In the genomic region with DNA sequence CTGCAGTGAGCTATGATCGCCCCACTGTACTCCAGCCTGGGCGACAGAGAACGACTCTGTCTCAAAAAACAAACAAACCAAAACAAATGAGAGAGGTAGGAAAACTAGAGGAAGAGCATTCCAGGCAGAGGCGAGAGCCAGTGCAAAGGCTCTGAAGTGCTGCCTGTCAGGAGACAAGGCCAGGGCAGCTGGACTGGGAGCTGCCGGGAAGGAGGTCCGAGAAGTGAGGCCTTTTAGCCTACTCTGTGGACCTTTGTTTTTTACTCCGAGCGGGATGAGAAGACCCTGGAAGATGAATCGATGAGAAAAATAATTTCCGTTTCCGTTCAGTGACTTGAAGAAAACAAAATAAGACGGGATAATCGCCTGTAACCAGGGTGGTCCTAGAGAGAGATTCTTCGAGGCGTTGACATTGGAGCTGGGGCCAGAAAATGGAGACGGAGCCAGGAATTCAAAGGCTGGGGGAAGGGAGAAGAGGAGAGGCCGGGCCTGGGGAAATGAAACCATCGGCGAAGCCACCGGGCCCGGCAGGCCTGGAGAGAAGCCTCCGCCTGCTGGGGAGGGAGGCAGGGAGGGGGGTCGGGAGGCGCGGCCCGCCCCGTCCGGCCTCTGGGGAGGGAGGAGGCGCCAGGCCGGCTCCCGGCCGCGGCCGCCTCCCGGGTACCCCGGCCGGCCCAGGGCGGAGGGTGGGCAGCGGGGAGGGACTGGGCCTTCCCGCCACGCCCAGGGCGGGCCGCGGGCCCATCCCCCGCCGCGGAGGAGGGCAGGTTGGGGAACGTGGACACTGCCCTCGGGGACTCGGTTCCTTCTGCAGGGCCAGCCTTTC, we compare ENCODE assay signal across 8 cellular contexts. TPM values are rescaled to one million over a fixed set of nuclear protein-coding genes. Genes with fewer than 3 reads are reported as not detected.
A peak's percentile ranks its signal among the peaks of the same experiment; 100 is the strongest.
DNase-seq lines count a peak whose midpoint lies in the region; ATAC-seq and TF ChIP-seq lines count a peak whose summit lies in the region.

No MANE protein-coding gene starts in this region.

- peak overlapping the region; percentile 100 for H3K27ac Mint-ChIP-seq in osteocyte (ENCODE audit: unreplicated experiment)

- H3K27me3 Mint-ChIP-seq in osteocyte (ENCODE audit: unreplicated experiment) = no peaks in the 10 kb centered on the region

- WGBS in adrenal gland, 4 donors = 1 to 3% (median 1%) methylated on average over 21 to 50 of the region's 50 CpGs

- H3K4me1 Mint-ChIP-seq in osteocyte (ENCODE audit: unreplicated experiment) = peaks cover 22% of the 10 kb centered on the region

- no peaks in the 10 kb centered on the region for H3K27me3 ChIP-seq in BJ (ENCODE audit: control insufficient read depth, insufficient read depth, low read length)
- no peaks in the 10 kb centered on the region for H3K27me3 ChIP-seq in MG63
- H3K27me3 ChIP-seq in adrenal gland = no peaks in the 10 kb centered on the region
- no peaks in the 10 kb centered on the region for H3K27me3 ChIP-seq in cardiac muscle cell

- intact Hi-C loops in adrenal gland (cut with DNase I) = no loop called here

- peak; percentile 21 to 61 for TF ChIP-seq POLR2A in adrenal gland (IDR thresholded peaks at IDR 0.05)

- H3K36me3 Mint-ChIP-seq in osteocyte (ENCODE audit: unreplicated experiment) = peaks cover 2% of the 10 kb centered on the region

- TF ChIP-seq CTCF in BJ (IDR thresholded peaks at IDR 0.05; ENCODE audit: insufficient read depth, low read depth, low read length) (no peak), adrenal gland (IDR thresholded peaks at IDR 0.05) (no peak), cardiac muscle cell (IDR thresholded peaks at IDR 0.05; ENCODE audit: low read depth, low read length) (no peak), osteocyte (IDR thresholded peaks at IDR 0.05) (no peak)

- CTCF ChIA-PET in BJ (lab: Yijun Ruan, JAX) = interaction anchor here (0.6 to 2.5 kb wide), 6 partner anchors 9 to 465 kb away, joined by 3 to 11 read pairs (median 4); no protein-coding TSS in a partner anchor

- H3K36me3 ChIP-seq in BJ (ENCODE audit: control insufficient read depth, insufficient read depth, low read length) (no peaks in the 10 kb centered on the region), MG63 (no peaks in the 10 kb centered on the region), adrenal gland (replicated peaks in 1 of 2) (no peaks in the 10 kb centered on the region), cardiac muscle cell (no peaks in the 10 kb centered on the region)

- POLR2A ChIA-PET in BJ (lab: Charles Lee) = interaction anchor here (0.5 kb wide), 1 partner anchor 9 kb away, joined by 3 read pairs; no protein-coding TSS in a partner anchor

- DNase-seq in BJ (ENCODE audit: low read depth) = no peak
- DNase-seq in MG63 = peak; percentile 97
- peak; percentile 91 to 94 (median 93) for DNase-seq in adrenal gland
- DNase-seq in cardiac muscle cell (ENCODE audit: low read depth in 1 of 2, low spot score in 1 of 2) = peak; percentile 93 to 97
- DNase-seq in osteocyte (ENCODE audit: extremely low spot score, unreplicated experiment) = peak; percentile 95

- no peaks in the 10 kb centered on the region for H3K9me3 Mint-ChIP-seq in osteocyte (ENCODE audit: unreplicated experiment)

- peaks cover 18 to 29% of the 10 kb centered on the region in 2 donors for H3K4me1 ChIP-seq in adrenal gland (replicated peaks in 1 of 2)
- peaks cover 16% of the 10 kb centered on the region for H3K4me1 ChIP-seq in cardiac muscle cell (ENCODE audit: low read depth)

- H3K9me3 ChIP-seq in MG63 (no peaks in the 10 kb centered on the region), adrenal gland (replicated peaks in 1 of 3) (no peaks in the 10 kb centered on the region), cardiac muscle cell (ENCODE audit: low read depth) (no peaks in the 10 kb centered on the region)

- H3K4me3 ChIP-seq in BJ (ENCODE audit: low read depth, low read length) (peak overlapping the region; percentile 39), MG63 (peak overlapping the region; percentile 39), adrenal gland (peak overlapping the region in 3 of 4 donors; percentile 11 to 53 (median 49)), cardiac muscle cell (peak overlapping the region; percentile 10)

- peak overlapping the region; percentile 83 for H3K4me3 Mint-ChIP-seq in osteocyte (ENCODE audit: unreplicated experiment)

- ATAC-seq in GM19397 (IDR thresholded peaks at IDR 0.05; ENCODE audit: unreplicated experiment) = peak; percentile 74
- peak; percentile 98 for ATAC-seq in SK-N-SH treated with all-trans-retinoic acid at 6 μM for 48 hours
- no peak for ATAC-seq in HG02840 (IDR thresholded peaks at IDR 0.05; ENCODE audit: low FRiP score, unreplicated experiment)

- H3K27ac ChIP-seq in adrenal gland = peak overlapping the region; percentile 91 to 99 (median 93)
- peak overlapping the region; percentile 96 for H3K27ac ChIP-seq in cardiac muscle cell

TF ChIP-seq in SK-N-SH treated with all-trans-retinoic acid at 6 μM for 48 hours, 23 proteins besides CTCF, POLR2A, EP300 and RAD21 (continues in another document):
- TF ChIP-seq SNAI2 (CRISPR knock-in tag; IDR thresholded peaks at IDR 0.05) = no peak
- no peak for TF ChIP-seq CSRNP3 (CRISPR knock-in tag; IDR thresholded peaks at IDR 0.05)

RNA-seq across cellular contexts. Expression of gene SERTAD1, which starts 7.8 kb away (rescaled TPM):
- polyA plus RNA-seq in BJ (2011; rRNA removed) (14.5 and 21.9 TPM in 2 replicates), adrenal gland (10 to 100 TPM in 2 of 3 donors, 1 to 10 TPM in 1; 1.7 to 20.6 (median 11.1) TPM), cardiac muscle cell (18.2 and 19.5 TPM in 2 replicates)
- 3.5 and 4.2 TPM in 2 replicates for polyA minus RNA-seq in BJ (2011; rRNA and poly(A)+ RNA removed)
- total RNA-seq in MG63 (2014; rRNA removed; shearing (Covaris generic); ENCODE audit: low replicate concordance) = 19.1 and 35.3 TPM in 2 replicates
- total RNA-seq in adrenal gland (10 to 100 TPM; 10.2 to 20.8 (median 13.9) TPM), cardiac muscle cell (14.4 and 18.8 TPM in 2 replicates), osteocyte (13.3 and 13.8 TPM in 2 replicates)

RNA-seq across cellular contexts. Expression of gene SERTAD3, which starts 10.5 kb away (rescaled TPM):
- 20.1 and 22.3 TPM in 2 replicates for polyA plus RNA-seq in BJ (2011; rRNA removed)
- 29.3 and 42.9 TPM in 2 replicates for polyA minus RNA-seq in BJ (2011; rRNA and poly(A)+ RNA removed)
- total RNA-seq in MG63 (2014; rRNA removed; shearing (Covaris generic); ENCODE audit: low replicate concordance) = 15.9 and 38.3 TPM in 2 replicates
- total RNA-seq in adrenal gland = 10 to 100 TPM; 15.2 to 34.9 (median 29.5) TPM
- 10 to 100 TPM; 12.1 to 60.2 (median 32.4) TPM for polyA plus RNA-seq in adrenal gland
- total RNA-seq in cardiac muscle cell = 44.4 and 58.6 TPM in 2 replicates
- polyA plus RNA-seq in cardiac muscle cell = 66.2 and 73.8 TPM in 2 replicates
- total RNA-seq in osteocyte = 31.4 and 33.4 TPM in 2 replicates

RNA-seq across cellular contexts. Expression of gene PRX, which starts 20.4 kb away (rescaled TPM):
- polyA plus RNA-seq in BJ (2011; rRNA removed) (1.9 and 2.4 TPM in 2 replicates), adrenal gland (1 to 10 TPM; 3.2 to 6.6 (median 3.9) TPM), cardiac muscle cell (2.3 and 4.1 TPM in 2 replicates)
- 1.0 and 1.3 TPM in 2 replicates for polyA minus RNA-seq in BJ (2011; rRNA and poly(A)+ RNA removed)
- 5.6 and 6.3 TPM in 2 replicates for total RNA-seq in MG63 (2014; rRNA removed; shearing (Covaris generic); ENCODE audit: low replicate concordance)
- total RNA-seq in adrenal gland (10 to 100 TPM in 5 of 8 donors, 1 to 10 TPM in 3; 5.4 to 12.8 (median 10.4) TPM), cardiac muscle cell (4.3 and 9.1 TPM in 2 replicates), osteocyte (5.0 and 5.7 TPM in 2 replicates)

RNA-seq across cellular contexts. Expression of gene BLVRB, which starts 31.9 kb away (rescaled TPM):
- polyA plus RNA-seq in BJ (2011; rRNA removed) (41.5 and 71.4 TPM in 2 replicates), adrenal gland (100 to 1,000 TPM in 2 of 3 donors, 10 to 100 TPM in 1; 53.8 to 189 (median 124) TPM), cardiac muscle cell (61.5 and 77.0 TPM in 2 replicates)
- polyA minus RNA-seq in BJ (2011; rRNA and poly(A)+ RNA removed) = 16.2 and 26.7 TPM in 2 replicates
- total RNA-seq in MG63 (2014; rRNA removed; shearing (Covaris generic); ENCODE audit: low replicate concordance) = 140 and 179 TPM in 2 replicates
- total RNA-seq in adrenal gland (100 to 1,000 TPM in 5 of 8 donors, 10 to 100 TPM in 3; 85.8 to 303 (median 143) TPM), cardiac muscle cell (56.7 and 93.8 TPM in 2 replicates), osteocyte (45.6 and 51.5 TPM in 2 replicates)

RNA-seq across cellular contexts. Expression of gene SPTBN4, which starts 33.2 kb away (rescaled TPM):
- polyA plus RNA-seq in BJ (2011; rRNA removed) (0.29 and 0.93 TPM in 2 replicates), adrenal gland (10 to 100 TPM in 1 of 3 donors, 1 to 10 TPM in 2; 2.2 to 46.7 (median 9.9) TPM), cardiac muscle cell (0.32 and 4.6 TPM in 2 replicates)
- 0.10 and 0.43 TPM in 2 replicates for polyA minus RNA-seq in BJ (2011; rRNA and poly(A)+ RNA removed)
- 0.16 and 3.0 TPM in 2 replicates for total RNA-seq in MG63 (2014; rRNA removed; shearing (Covaris generic); ENCODE audit: low replicate concordance)
- total RNA-seq in adrenal gland (1 to 10 TPM in 7 of 8 donors, under 1 TPM in 1; 0.91 to 5.4 (median 3.3) TPM), cardiac muscle cell (2.3 and 5.5 TPM in 2 replicates), osteocyte (0.48 and 0.63 TPM in 2 replicates)
